ENCODE assay signal across 14 cellular contexts in genomic region chr13:59409211-59409610, GRCh38.
DNase-seq lines count a peak whose midpoint lies in the region; ATAC-seq and TF ChIP-seq lines count a peak whose summit lies in the region.
"Had no signal": no experiment of that assay in that cellular context is flagged by ENCODE, and none has a peak within 500 bp of the region (broad histone marks: within the 10 kb centered on the region; RNA-seq: fewer than 3 reads in every experiment).

No MANE protein-coding gene starts in this region.

- TF ChIP-seq POLR2A in thyroid gland (IDR thresholded peaks at IDR 0.05) = no peak

- POLR2A ChIA-PET in activated CD4-positive, alpha-beta T cell treated with anti-CD3 and anti-CD28 coated beads, Interleukin-2, amount 10 ng/mL, durations not matched to agents 7 days and 5 days (lab: Charles Lee) = no interaction called here
- POLR2A ChIA-PET in HEK293T (lab: Yijun Ruan, JAX) = no interaction called here

- H3K9me3 ChIP-seq in thyroid gland = no peaks in the 10 kb centered on the region

- H3K36me3 Mint-ChIP-seq in activated CD4-positive, alpha-beta T cell treated with anti-CD3 and anti-CD28 coated beads, Interleukin-2, amount 10 ng/mL, durations not matched to agents 7 days and 5 days (ENCODE audit: low read depth) = peaks cover 8% of the 10 kb centered on the region

- H3K36me3 ChIP-seq in brain microvascular endothelial cell (replicated peaks) (no peaks in the 10 kb centered on the region), thyroid gland (no peaks in the 10 kb centered on the region)

- peaks cover 2% of the 10 kb centered on the region for H3K27me3 Mint-ChIP-seq in activated CD4-positive, alpha-beta T cell treated with anti-CD3 and anti-CD28 coated beads, Interleukin-2, amount 10 ng/mL, durations not matched to agents 7 days and 5 days

- H3K27ac Mint-ChIP-seq in activated CD4-positive, alpha-beta T cell treated with anti-CD3 and anti-CD28 coated beads, Interleukin-2, amount 10 ng/mL, durations not matched to agents 7 days and 5 days = no peak overlapping the region
- H3K27ac Mint-ChIP-seq: immature natural killer cell had no signal

- no peak overlapping the region for H3K4me3 Mint-ChIP-seq in activated CD4-positive, alpha-beta T cell treated with anti-CD3 and anti-CD28 coated beads, Interleukin-2, amount 10 ng/mL, durations not matched to agents 7 days and 5 days
- H3K4me3 Mint-ChIP-seq: immature natural killer cell had no signal

- H3K27ac ChIP-seq in brain microvascular endothelial cell (no peak overlapping the region), thyroid gland (no peak overlapping the region)
- H3K27ac ChIP-seq: RWPE1 had no signal

- WGBS in thyroid gland, 2 donors = 14 to 19% methylated on average over 2 of the region's 2 CpGs

- peaks cover 22% of the 10 kb centered on the region for H3K9me3 Mint-ChIP-seq in activated CD4-positive, alpha-beta T cell treated with anti-CD3 and anti-CD28 coated beads, Interleukin-2, amount 10 ng/mL, durations not matched to agents 7 days and 5 days

- H3K27me3 ChIP-seq in brain microvascular endothelial cell (replicated peaks) (no peaks in the 10 kb centered on the region), thyroid gland (no peaks in the 10 kb centered on the region)

- peaks cover 19% of the 10 kb centered on the region for H3K4me1 Mint-ChIP-seq in activated CD4-positive, alpha-beta T cell treated with anti-CD3 and anti-CD28 coated beads, Interleukin-2, amount 10 ng/mL, durations not matched to agents 7 days and 5 days
- H3K4me1 Mint-ChIP-seq: immature natural killer cell had no signal

- DNase-seq in Right ventricle myocardium inferior (ENCODE audit: missing footprints) (peak; percentile 80), cardiac septum (ENCODE audit: low spot score) (no peak), brain microvascular endothelial cell (peak; percentile 1), islet precursor cell (peak; percentile 52), thyroid gland (peak; percentile 62 to 79), HEK293T (ENCODE audit: extremely low spot score) (no peak), NCI-H1436 (lab: John Stamatoyannopoulos, UW) (no peak)
- DNase-seq in activated CD4-positive, alpha-beta T cell treated with anti-CD3 and anti-CD28 coated beads, Interleukin-2, amount 10 ng/mL, durations not matched to agents 7 days and 5 days = no peak
- DNase-seq: effector CD8-positive, alpha-beta T cell; immature natural killer cell; NCI-H1436 treated with DMSO at 0.1 percent for 48 hours; stimulated activated CD4-positive, alpha-beta T cell treated with anti-CD3 and anti-CD28 coated beads, Interleukin-4, amount 100 ng/mL, for 4 hours; trophoblast cell had no signal

- in situ Hi-C loops in brain microvascular endothelial cell (cut with HindIII; ENCODE audit: low pct_ligation_motif_present, low sequenced_read_pairs) = no loop called here

- H3K4me1 ChIP-seq in thyroid gland = peaks cover 0 to 8% of the 10 kb centered on the region in 2 donors

- ATAC-seq in Right ventricle myocardium inferior = peak; percentile 84

- intact Hi-C loops in Right ventricle myocardium inferior (cut with DNase I) = no loop called here
- intact Hi-C loops in cardiac septum (cut with DNase I) = no loop called here
- intact Hi-C loops in thyroid gland (cut with DNase I) = no loop called here

- TF ChIP-seq CTCF in brain microvascular endothelial cell (IDR thresholded peaks at IDR 0.05; ENCODE audit: low read depth, low read length, missing control alignments) = no peak
- TF ChIP-seq CTCF in thyroid gland (IDR thresholded peaks at IDR 0.05) = no peak

- CTCF ChIA-PET in activated CD4-positive, alpha-beta T cell treated with anti-CD3 and anti-CD28 coated beads, Interleukin-2, amount 10 ng/mL, durations not matched to agents 7 days and 5 days (lab: Charles Lee) = interaction anchor here (0.9 kb wide), 1 partner anchor 50 kb away, joined by 3 read pairs; no protein-coding TSS in a partner anchor
- CTCF ChIA-PET in HEK293T (lab: Yijun Ruan, JAX) = no interaction called here

- no peak overlapping the region for H3K4me3 ChIP-seq in brain microvascular endothelial cell (ENCODE audit: low read depth, low read length)
- no peak overlapping the region for H3K4me3 ChIP-seq in thyroid gland (replicated peaks in 1 of 3)

TF ChIP-seq in HEK293T, 16 proteins besides CTCF, POLR2A, EP300 and RAD21:
- TF ChIP-seq NFRKB (IDR thresholded peaks at IDR 0.05) (no peak), HDGF (IDR thresholded peaks at IDR 0.05; ENCODE audit: borderline replicate concordance) (no peak), TARDBP (IDR thresholded peaks at IDR 0.05) (no peak), SP1 (IDR thresholded peaks at IDR 0.05) (no peak), FOXM1 (IDR thresholded peaks at IDR 0.05; ENCODE audit: borderline replicate concordance) (no peak), FOXA1 (IDR thresholded peaks at IDR 0.05) (no peak), CTBP1 (IDR thresholded peaks at IDR 0.05; ENCODE audit: borderline replicate concordance) (no peak), ZNF384 (IDR thresholded peaks at IDR 0.05) (no peak)
TF ChIP-seq in HEK293T: peak in this region for 0.

Comparison
In these comparisons a context has a peak if more than half of its experiments do, and no peak if none do; other contexts are left out.
1. DNase-seq: peak in Right ventricle myocardium inferior (single experiment), brain microvascular endothelial cell (single experiment), islet precursor cell (single experiment) and thyroid gland (2 of 2); none in cardiac septum (single experiment), activated CD4-positive, alpha-beta T cell treated with anti-CD3 and anti-CD28 coated beads, Interleukin-2, amount 10 ng/mL, durations not matched to agents 7 days and 5 days (single experiment), HEK293T (single experiment) and NCI-H1436 (single experiment).